Comparison of ENCODE assay signal across 9 cellular contexts in genomic region chr7:127598318-127598717, GRCh38. TPM values are rescaled to one million over a fixed set of nuclear protein-coding genes. Genes with fewer than 3 reads are reported as not detected.
DNase-seq lines count a peak whose midpoint lies in the region; TF ChIP-seq lines count a peak whose summit lies in the region.
"Had no signal": no experiment of that assay in that cellular context is flagged by ENCODE, and none has a peak within 500 bp of the region (broad histone marks: within the 10 kb centered on the region; RNA-seq: fewer than 3 reads in every experiment).

No MANE protein-coding gene starts in this region.

- no peaks in the 10 kb centered on the region for H3K36me3 ChIP-seq in KMS-11 (ENCODE audit: insufficient read depth)

- H4K20me1 ChIP-seq in KMS-11 (ENCODE audit: insufficient read depth), result no peaks in the 10 kb centered on the region

- H3K4me3 ChIP-seq in KMS-11 (IDR thresholded peaks at IDR 0.05; ENCODE audit: insufficient read depth, low read depth, low read length) (no peak overlapping the region), fibroblast of the aortic adventitia (ENCODE audit: low read depth, low read length) (no peak overlapping the region)

- H2AFZ ChIP-seq in KMS-11 (ENCODE audit: low read depth), result no peak overlapping the region

- no peak overlapping the region for H3K9ac ChIP-seq in KMS-11

- H3K79me2 ChIP-seq in KMS-11 (ENCODE audit: insufficient read depth, low read depth), result no peaks in the 10 kb centered on the region

- TF ChIP-seq CTCF in KMS-11 (conservative IDR thresholded peaks at IDR 0.05; ENCODE audit: low read depth, low read length) (peak; percentile 29; the same call in 1 of the 2 replicates), fibroblast of the aortic adventitia (IDR thresholded peaks at IDR 0.05; ENCODE audit: insufficient read depth, low read length) (peak; percentile 13)

- no peak overlapping the region for H3K4me2 ChIP-seq in KMS-11

- peak; percentile 38 for DNase-seq in EH (ENCODE audit: low read depth)
- DNase-seq in fibroblast of the aortic adventitia (ENCODE audit: low read depth), result no peak
- no peak for DNase-seq in activated naive CD4-positive, alpha-beta T cell treated with Interleukin-2 at 50 U/mL for 16 hours
- no peak for DNase-seq in NCI-H1694 (lab: John Stamatoyannopoulos, UW)
- DNase-seq in NK-92 (lab: John Stamatoyannopoulos, UW; ENCODE audit: unreplicated experiment), result no peak
- DNase-seq: naive thymus-derived CD4-positive, alpha-beta T cell; NCI-H2107 had no signal

- H3K27me3 ChIP-seq in KMS-11 (ENCODE audit: insufficient read depth, low read depth), result no peaks in the 10 kb centered on the region

- H3K27ac ChIP-seq in KMS-11, result no peak overlapping the region

- peaks cover 6% of the 10 kb centered on the region for H3K4me1 ChIP-seq in KMS-11 (ENCODE audit: low read depth, poor library complexity, severe bottlenecking)

RNA-seq across cellular contexts. Expression of gene FSCN3, which starts 4.8 kb away (rescaled TPM):
- 3.6 and 3.9 TPM in 2 replicates for total RNA-seq in fibroblast of the aortic adventitia (ENCODE audit: low replicate concordance)

RNA-seq across cellular contexts. Expression of gene ARF5, which starts 10.1 kb away (rescaled TPM):
- total RNA-seq in fibroblast of the aortic adventitia (ENCODE audit: low replicate concordance), result 43.6 and 105 TPM in 2 replicates

RNA-seq across cellular contexts. Expression of gene GCC1, which starts 12.9 kb away (rescaled TPM):
- 16.1 and 27.7 TPM in 2 replicates for total RNA-seq in fibroblast of the aortic adventitia (ENCODE audit: low replicate concordance)

RNA-seq across cellular contexts. Expression of gene PAX4, which starts 19.6 kb away (rescaled TPM):
- not detected in 2 replicates for total RNA-seq in fibroblast of the aortic adventitia (ENCODE audit: low replicate concordance)
- total RNA-seq: frontal cortex; naive thymus-derived CD4-positive, alpha-beta T cell had no signal

RNA-seq across cellular contexts. Expression of gene SND1, which starts 53.7 kb away (rescaled TPM):
- 156 and 202 TPM in 2 replicates for total RNA-seq in fibroblast of the aortic adventitia (ENCODE audit: low replicate concordance)
